1 cellular context compared by ENCODE assay signal in the genomic region with DNA sequence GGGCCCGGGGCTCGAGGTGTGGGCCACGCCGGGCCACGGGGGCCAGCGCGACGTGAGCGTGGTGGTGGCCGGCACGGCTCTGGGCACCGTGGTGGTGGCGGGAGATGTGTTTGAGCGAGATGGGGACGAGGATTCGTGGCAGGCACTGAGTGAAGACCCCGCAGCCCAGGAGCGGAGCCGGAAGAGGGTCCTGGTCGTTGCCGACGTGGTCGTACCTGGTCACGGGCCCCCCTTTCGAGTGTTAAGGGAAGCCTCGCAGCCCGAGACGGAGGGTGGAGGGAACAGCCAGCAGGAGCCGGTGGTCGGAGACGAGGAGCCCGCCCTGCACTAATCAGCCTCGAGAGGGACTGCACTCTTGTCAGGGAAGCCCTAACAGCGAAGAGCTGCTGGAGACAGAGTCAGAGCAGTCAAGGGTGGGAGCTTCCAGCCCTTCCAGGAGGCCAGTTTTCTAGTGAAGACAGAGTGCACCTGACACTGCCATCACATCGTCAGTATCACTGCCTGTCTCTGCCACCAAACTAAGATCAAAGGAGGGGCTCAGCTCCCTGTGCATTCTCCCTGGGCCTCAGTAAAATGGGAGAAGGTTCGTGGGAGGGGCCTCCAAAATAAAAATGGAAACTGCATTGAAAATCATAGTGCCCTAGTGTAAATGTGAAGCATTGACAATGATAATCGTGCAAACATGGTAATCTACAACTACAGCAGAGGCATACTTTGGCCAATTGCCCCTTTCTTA.
TF ChIP-seq lines count a peak whose summit lies in the region.

No MANE protein-coding gene starts in this region.

TF ChIP-seq in K562, 482 proteins besides CTCF, POLR2A, EP300 and RAD21:
- peak; percentile 23; the same call in 1 of the 2 replicates for TF ChIP-seq SP1 (CRISPR knock-in tag; IDR thresholded peaks at IDR 0.05)
- 0 out of 2 replicates have a peak, but pooled peaks have one; percentile 46 for TF ChIP-seq ZBTB1 (CRISPR knock-in tag; IDR thresholded peaks at IDR 0.05; ENCODE audit: borderline replicate concordance, low read depth)
- TF ChIP-seq SRSF7 (optimal IDR thresholded peaks at IDR 0.05; ENCODE audit: low read depth, low read length), result peak; percentile 19
- TF ChIP-seq CBFB (CRISPR knock-in tag; IDR thresholded peaks at IDR 0.05), result 0 out of 2 replicates have a peak, but pooled peaks have one; percentile 43
- 0 out of 2 replicates have a peak, but pooled peaks have one; percentile 31 for TF ChIP-seq POLR2G (IDR thresholded peaks at IDR 0.05; ENCODE audit: low read depth, low read length)
- TF ChIP-seq, protein P1, sequence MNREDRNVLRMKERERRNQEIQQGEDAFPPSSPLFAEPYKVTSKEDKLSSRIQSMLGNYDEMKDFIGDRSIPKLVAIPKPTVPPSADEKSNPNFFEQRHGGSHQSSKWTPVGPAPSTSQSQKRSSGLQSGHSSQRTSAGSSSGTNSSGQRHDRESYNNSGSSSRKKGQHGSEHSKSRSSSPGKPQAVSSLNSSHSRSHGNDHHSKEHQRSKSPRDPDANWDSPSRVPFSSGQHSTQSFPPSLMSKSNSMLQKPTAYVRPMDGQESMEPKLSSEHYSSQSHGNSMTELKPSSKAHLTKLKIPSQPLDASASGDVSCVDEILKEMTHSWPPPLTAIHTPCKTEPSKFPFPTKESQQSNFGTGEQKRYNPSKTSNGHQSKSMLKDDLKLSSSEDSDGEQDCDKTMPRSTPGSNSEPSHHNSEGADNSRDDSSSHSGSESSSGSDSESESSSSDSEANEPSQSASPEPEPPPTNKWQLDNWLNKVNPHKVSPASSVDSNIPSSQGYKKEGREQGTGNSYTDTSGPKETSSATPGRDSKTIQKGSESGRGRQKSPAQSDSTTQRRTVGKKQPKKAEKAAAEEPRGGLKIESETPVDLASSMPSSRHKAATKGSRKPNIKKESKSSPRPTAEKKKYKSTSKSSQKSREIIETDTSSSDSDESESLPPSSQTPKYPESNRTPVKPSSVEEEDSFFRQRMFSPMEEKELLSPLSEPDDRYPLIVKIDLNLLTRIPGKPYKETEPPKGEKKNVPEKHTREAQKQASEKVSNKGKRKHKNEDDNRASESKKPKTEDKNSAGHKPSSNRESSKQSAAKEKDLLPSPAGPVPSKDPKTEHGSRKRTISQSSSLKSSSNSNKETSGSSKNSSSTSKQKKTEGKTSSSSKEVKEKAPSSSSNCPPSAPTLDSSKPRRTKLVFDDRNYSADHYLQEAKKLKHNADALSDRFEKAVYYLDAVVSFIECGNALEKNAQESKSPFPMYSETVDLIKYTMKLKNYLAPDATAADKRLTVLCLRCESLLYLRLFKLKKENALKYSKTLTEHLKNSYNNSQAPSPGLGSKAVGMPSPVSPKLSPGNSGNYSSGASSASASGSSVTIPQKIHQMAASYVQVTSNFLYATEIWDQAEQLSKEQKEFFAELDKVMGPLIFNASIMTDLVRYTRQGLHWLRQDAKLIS (CRISPR knock-in tag; IDR thresholded peaks at IDR 0.05), result peak; percentile 23; the same call in 1 of the 2 replicates
- TF ChIP-seq NR1H2 (CRISPR knock-in tag; IDR thresholded peaks at IDR 0.05), result 0 out of 2 replicates have a peak, but pooled peaks have one; percentile 55
- TF ChIP-seq, protein P2, sequence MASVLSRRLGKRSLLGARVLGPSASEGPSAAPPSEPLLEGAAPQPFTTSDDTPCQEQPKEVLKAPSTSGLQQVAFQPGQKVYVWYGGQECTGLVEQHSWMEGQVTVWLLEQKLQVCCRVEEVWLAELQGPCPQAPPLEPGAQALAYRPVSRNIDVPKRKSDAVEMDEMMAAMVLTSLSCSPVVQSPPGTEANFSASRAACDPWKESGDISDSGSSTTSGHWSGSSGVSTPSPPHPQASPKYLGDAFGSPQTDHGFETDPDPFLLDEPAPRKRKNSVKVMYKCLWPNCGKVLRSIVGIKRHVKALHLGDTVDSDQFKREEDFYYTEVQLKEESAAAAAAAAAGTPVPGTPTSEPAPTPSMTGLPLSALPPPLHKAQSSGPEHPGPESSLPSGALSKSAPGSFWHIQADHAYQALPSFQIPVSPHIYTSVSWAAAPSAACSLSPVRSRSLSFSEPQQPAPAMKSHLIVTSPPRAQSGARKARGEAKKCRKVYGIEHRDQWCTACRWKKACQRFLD (CRISPR knock-in tag; IDR thresholded peaks at IDR 0.05), result peak; percentile 64; the same call in 1 of the 2 replicates
- TF ChIP-seq TFAM (CRISPR knock-in tag; conservative IDR thresholded peaks at IDR 0.05), result no peak
- TF ChIP-seq HCFC1 (IDR thresholded peaks at IDR 0.05; ENCODE audit: low read depth, low read length), result no peak
- 0 out of 2 replicates have a peak, but pooled peaks have one; percentile 25 for TF ChIP-seq ZNF143 (CRISPR knock-in tag; IDR thresholded peaks at IDR 0.05)
- TF ChIP-seq, protein P3, sequence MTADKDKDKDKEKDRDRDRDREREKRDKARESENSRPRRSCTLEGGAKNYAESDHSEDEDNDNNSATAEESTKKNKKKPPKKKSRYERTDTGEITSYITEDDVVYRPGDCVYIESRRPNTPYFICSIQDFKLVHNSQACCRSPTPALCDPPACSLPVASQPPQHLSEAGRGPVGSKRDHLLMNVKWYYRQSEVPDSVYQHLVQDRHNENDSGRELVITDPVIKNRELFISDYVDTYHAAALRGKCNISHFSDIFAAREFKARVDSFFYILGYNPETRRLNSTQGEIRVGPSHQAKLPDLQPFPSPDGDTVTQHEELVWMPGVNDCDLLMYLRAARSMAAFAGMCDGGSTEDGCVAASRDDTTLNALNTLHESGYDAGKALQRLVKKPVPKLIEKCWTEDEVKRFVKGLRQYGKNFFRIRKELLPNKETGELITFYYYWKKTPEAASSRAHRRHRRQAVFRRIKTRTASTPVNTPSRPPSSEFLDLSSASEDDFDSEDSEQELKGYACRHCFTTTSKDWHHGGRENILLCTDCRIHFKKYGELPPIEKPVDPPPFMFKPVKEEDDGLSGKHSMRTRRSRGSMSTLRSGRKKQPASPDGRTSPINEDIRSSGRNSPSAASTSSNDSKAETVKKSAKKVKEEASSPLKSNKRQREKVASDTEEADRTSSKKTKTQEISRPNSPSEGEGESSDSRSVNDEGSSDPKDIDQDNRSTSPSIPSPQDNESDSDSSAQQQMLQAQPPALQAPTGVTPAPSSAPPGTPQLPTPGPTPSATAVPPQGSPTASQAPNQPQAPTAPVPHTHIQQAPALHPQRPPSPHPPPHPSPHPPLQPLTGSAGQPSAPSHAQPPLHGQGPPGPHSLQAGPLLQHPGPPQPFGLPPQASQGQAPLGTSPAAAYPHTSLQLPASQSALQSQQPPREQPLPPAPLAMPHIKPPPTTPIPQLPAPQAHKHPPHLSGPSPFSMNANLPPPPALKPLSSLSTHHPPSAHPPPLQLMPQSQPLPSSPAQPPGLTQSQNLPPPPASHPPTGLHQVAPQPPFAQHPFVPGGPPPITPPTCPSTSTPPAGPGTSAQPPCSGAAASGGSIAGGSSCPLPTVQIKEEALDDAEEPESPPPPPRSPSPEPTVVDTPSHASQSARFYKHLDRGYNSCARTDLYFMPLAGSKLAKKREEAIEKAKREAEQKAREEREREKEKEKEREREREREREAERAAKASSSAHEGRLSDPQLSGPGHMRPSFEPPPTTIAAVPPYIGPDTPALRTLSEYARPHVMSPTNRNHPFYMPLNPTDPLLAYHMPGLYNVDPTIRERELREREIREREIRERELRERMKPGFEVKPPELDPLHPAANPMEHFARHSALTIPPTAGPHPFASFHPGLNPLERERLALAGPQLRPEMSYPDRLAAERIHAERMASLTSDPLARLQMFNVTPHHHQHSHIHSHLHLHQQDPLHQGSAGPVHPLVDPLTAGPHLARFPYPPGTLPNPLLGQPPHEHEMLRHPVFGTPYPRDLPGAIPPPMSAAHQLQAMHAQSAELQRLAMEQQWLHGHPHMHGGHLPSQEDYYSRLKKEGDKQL (CRISPR knock-in tag; IDR thresholded peaks at IDR 0.05; ENCODE audit: borderline replicate concordance), result 0 out of 2 replicates have a peak, but pooled peaks have one; percentile 88
- TF ChIP-seq, protein P4, sequence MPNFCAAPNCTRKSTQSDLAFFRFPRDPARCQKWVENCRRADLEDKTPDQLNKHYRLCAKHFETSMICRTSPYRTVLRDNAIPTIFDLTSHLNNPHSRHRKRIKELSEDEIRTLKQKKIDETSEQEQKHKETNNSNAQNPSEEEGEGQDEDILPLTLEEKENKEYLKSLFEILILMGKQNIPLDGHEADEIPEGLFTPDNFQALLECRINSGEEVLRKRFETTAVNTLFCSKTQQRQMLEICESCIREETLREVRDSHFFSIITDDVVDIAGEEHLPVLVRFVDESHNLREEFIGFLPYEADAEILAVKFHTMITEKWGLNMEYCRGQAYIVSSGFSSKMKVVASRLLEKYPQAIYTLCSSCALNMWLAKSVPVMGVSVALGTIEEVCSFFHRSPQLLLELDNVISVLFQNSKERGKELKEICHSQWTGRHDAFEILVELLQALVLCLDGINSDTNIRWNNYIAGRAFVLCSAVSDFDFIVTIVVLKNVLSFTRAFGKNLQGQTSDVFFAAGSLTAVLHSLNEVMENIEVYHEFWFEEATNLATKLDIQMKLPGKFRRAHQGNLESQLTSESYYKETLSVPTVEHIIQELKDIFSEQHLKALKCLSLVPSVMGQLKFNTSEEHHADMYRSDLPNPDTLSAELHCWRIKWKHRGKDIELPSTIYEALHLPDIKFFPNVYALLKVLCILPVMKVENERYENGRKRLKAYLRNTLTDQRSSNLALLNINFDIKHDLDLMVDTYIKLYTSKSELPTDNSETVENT (CRISPR knock-in tag; IDR thresholded peaks at IDR 0.05), result 0 out of 2 replicates have a peak, but pooled peaks have one; percentile 6
- TF ChIP-seq HMGN3 (IDR thresholded peaks at IDR 0.05; ENCODE audit: borderline replicate concordance, extremely low read depth, insufficient read length, low read depth, low read length), result peak; percentile 12
- TF ChIP-seq, protein P5, sequence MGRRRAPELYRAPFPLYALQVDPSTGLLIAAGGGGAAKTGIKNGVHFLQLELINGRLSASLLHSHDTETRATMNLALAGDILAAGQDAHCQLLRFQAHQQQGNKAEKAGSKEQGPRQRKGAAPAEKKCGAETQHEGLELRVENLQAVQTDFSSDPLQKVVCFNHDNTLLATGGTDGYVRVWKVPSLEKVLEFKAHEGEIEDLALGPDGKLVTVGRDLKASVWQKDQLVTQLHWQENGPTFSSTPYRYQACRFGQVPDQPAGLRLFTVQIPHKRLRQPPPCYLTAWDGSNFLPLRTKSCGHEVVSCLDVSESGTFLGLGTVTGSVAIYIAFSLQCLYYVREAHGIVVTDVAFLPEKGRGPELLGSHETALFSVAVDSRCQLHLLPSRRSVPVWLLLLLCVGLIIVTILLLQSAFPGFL (CRISPR knock-in tag; IDR thresholded peaks at IDR 0.05), result 0 out of 2 replicates have a peak, but pooled peaks have one; percentile 52
- TF ChIP-seq BDP1 (IDR thresholded peaks at IDR 0.05; ENCODE audit: insufficient read depth, insufficient read length), result no peak
- 0 out of 2 replicates have a peak, but pooled peaks have one; percentile 72 for TF ChIP-seq ZC3H4 (CRISPR knock-in tag; IDR thresholded peaks at IDR 0.05; ENCODE audit: borderline replicate concordance)
- peak; percentile 88 for TF ChIP-seq KAT7 (CRISPR knock-in tag; IDR thresholded peaks at IDR 0.05; ENCODE audit: borderline replicate concordance)
- TF ChIP-seq, protein P6, sequence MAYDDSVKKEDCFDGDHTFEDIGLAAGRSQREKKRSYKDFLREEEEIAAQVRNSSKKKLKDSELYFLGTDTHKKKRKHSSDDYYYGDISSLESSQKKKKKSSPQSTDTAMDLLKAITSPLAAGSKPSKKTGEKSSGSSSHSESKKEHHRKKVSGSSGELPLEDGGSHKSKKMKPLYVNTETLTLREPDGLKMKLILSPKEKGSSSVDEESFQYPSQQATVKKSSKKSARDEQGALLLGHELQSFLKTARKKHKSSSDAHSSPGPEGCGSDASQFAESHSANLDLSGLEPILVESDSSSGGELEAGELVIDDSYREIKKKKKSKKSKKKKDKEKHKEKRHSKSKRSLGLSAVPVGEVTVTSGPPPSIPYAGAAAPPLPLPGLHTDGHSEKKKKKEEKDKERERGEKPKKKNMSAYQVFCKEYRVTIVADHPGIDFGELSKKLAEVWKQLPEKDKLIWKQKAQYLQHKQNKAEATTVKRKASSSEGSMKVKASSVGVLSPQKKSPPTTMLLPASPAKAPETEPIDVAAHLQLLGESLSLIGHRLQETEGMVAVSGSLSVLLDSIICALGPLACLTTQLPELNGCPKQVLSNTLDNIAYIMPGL (CRISPR knock-in tag; IDR thresholded peaks at IDR 0.05), result 0 out of 2 replicates have a peak, but pooled peaks have one; percentile 0
- TF ChIP-seq, protein P7, sequence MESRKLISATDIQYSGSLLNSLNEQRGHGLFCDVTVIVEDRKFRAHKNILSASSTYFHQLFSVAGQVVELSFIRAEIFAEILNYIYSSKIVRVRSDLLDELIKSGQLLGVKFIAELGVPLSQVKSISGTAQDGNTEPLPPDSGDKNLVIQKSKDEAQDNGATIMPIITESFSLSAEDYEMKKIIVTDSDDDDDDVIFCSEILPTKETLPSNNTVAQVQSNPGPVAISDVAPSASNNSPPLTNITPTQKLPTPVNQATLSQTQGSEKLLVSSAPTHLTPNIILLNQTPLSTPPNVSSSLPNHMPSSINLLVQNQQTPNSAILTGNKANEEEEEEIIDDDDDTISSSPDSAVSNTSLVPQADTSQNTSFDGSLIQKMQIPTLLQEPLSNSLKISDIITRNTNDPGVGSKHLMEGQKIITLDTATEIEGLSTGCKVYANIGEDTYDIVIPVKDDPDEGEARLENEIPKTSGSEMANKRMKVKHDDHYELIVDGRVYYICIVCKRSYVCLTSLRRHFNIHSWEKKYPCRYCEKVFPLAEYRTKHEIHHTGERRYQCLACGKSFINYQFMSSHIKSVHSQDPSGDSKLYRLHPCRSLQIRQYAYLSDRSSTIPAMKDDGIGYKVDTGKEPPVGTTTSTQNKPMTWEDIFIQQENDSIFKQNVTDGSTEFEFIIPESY (CRISPR knock-in tag; IDR thresholded peaks at IDR 0.05), result peak; percentile 33; the same call in 1 of the 2 replicates
- TF ChIP-seq ZNF445 (CRISPR knock-in tag; IDR thresholded peaks at IDR 0.05; ENCODE audit: low read depth), result no peak
- TF ChIP-seq BRCA1 (IDR thresholded peaks at IDR 0.05), result no peak
- TF ChIP-seq BRCA1 (CRISPR knock-in tag; IDR thresholded peaks at IDR 0.05), result 0 out of 2 replicates have a peak, but pooled peaks have one; percentile 32
- 0 out of 2 replicates have a peak, but pooled peaks have one; percentile 1 for TF ChIP-seq SOX6 (IDR thresholded peaks at IDR 0.05)
- TF ChIP-seq TCF7 (IDR thresholded peaks at IDR 0.05; ENCODE audit: borderline replicate concordance), result no peak
- no peak for TF ChIP-seq CEBPG (CRISPR knock-in tag; IDR thresholded peaks at IDR 0.05)
- TF ChIP-seq CEBPG (tag; conservative IDR thresholded peaks at IDR 0.05 in 1 of 2, IDR thresholded peaks at IDR 0.05 in 1 of 2), result no peak
